Comparison of ENCODE assay signal across 15 cellular contexts in the genomic region with DNA sequence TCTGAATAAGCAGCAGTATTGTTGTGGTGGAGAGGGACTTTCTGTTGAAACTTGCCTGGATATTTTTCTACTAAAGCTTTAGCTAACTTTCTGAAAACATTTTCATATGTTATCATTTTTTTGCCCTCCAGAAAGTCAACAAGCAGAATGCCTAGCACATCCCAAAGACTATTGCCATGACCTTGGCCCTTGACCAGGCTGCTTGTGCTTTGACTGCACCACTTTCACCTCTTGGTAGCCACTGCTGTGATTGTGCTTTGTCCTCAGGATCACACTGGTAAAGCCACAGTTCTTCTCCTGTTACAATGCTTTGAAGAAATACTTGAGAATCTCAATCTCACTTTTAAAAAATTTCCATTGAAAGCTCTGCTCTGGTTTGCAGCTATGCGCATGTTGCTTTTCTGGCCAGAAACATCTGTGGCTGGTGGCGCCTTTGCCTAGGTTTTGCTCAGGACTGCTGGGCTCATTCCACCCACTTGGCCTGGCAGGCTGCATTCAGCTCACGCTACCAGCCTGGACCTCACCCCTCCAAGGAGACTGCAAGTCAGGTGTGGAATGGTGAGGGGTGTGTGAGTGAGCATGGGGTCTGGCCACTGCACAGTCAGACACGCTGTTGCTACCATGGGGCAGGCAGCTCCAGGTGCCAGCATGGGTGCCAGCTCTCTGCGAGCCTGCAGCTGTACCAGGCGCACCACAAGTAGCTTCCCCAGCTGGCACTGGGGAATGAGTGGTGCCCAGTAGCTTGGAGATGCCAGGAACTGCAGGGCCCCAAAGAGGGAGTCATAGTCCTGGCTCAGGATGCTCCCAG.
A peak's percentile ranks its signal among the peaks of the same experiment; 100 is the strongest.
DNase-seq lines count a peak whose midpoint lies in the region; ATAC-seq and TF ChIP-seq lines count a peak whose summit lies in the region.
"Had no signal": no experiment of that assay in that cellular context is flagged by ENCODE, and none has a peak within 500 bp of the region (broad histone marks: within the 10 kb centered on the region; RNA-seq: fewer than 3 reads in every experiment).

No MANE protein-coding gene starts in this region.

- intact Hi-C loops in Panc1 (cut with micrococcal nuclease; ENCODE audit: unreplicated experiment) = no loop called here
- intact Hi-C loops in CD4-positive, alpha-beta T cell (cut with DNase I, micrococcal nuclease) = no loop called here

- H2BK15ac ChIP-seq in mesenchymal stem cell (ENCODE audit: low read depth, poor library complexity, severe bottlenecking) = no peak overlapping the region

- H4K8ac ChIP-seq in mesenchymal stem cell (ENCODE audit: low read length) = no peak overlapping the region

- CTCF ChIA-PET in Panc1 (lab: Charles Lee) = interaction anchor here (0.6 kb wide), 1 partner anchor 10 kb away, joined by 4 read pairs; no protein-coding TSS in a partner anchor
- CTCF ChIA-PET in CD4-positive, alpha-beta T cell (lab: Charles Lee) = no interaction called here

- in situ Hi-C loops in Panc1 (cut with HindIII; ENCODE audit: low pct_unique_long_range_greater_than_20kb, low sequenced_read_pairs) = no loop called here

- H3K36me3 ChIP-seq in Panc1 (ENCODE audit: control insufficient read depth, insufficient read depth, low read length) (no peaks in the 10 kb centered on the region), mesenchymal stem cell (ENCODE audit: control insufficient read depth in 1 of 2, insufficient read depth in 2 of 2, low read depth in 1 of 2, low read length in 2 of 2) (peaks cover 0 to 9% of the 10 kb centered on the region in 2 experiments)
- H3K36me3 ChIP-seq: BLaER1 had no signal

- H3K27me3 ChIP-seq in Panc1 (ENCODE audit: control insufficient read depth, insufficient read depth, low read length) (no peaks in the 10 kb centered on the region), mesenchymal stem cell (ENCODE audit: control insufficient read depth in 1 of 2, insufficient read depth in 1 of 2, low read length in 2 of 2) (no peaks in the 10 kb centered on the region)
- no peaks in the 10 kb centered on the region for H3K27me3 ChIP-seq in CD4-positive, alpha-beta T cell (ENCODE audit: control insufficient read depth, insufficient read depth, low read length)
- H3K27me3 ChIP-seq: BLaER1 had no signal

- H2AK5ac ChIP-seq in mesenchymal stem cell (ENCODE audit: low read length, severe bottlenecking) = peak overlapping the region; percentile 26

- TF ChIP-seq CTCF in Panc1 (IDR thresholded peaks at IDR 0.05) = no peak
- TF ChIP-seq CTCF in fibroblast of villous mesenchyme (IDR thresholded peaks at IDR 0.05; ENCODE audit: insufficient read depth, low read depth, low read length) = no peak
- no peak for TF ChIP-seq CTCF in CD4-positive, alpha-beta T cell (IDR thresholded peaks at IDR 0.05)

- H3K14ac ChIP-seq in mesenchymal stem cell (ENCODE audit: low read length in 2 of 2) = peak overlapping the region in 1 of 2 experiments; percentile 23

- no peaks in the 10 kb centered on the region for H3K79me1 ChIP-seq in mesenchymal stem cell (replicated peaks; ENCODE audit: low read length, poor library complexity, severe bottlenecking)

- H3K9me3 Mint-ChIP-seq in stimulated activated effector memory CD8-positive, alpha-beta T cell treated with anti-CD3 and anti-CD28 coated beads, Interleukin-12 subunit alpha, Interleukin-12 subunit beta, amount 100 ng/mL, for 72 hours = peaks cover 4% of the 10 kb centered on the region
- peaks cover 5% of the 10 kb centered on the region for H3K9me3 Mint-ChIP-seq in CD4-positive, alpha-beta T cell

- H3K27ac ChIP-seq in Panc1 (ENCODE audit: low read length) (no peak overlapping the region), mesenchymal stem cell (ENCODE audit: low read length, poor library complexity, severe bottlenecking) (no peak overlapping the region)
- no peak overlapping the region for H3K27ac ChIP-seq in CD4-positive, alpha-beta T cell (ENCODE audit: low read depth, low read length)
- H3K27ac ChIP-seq: BLaER1 had no signal

- BruUV-seq in Panc1 (replicated peaks; lab: Mats Ljungman, UMichigan) = no TSS peak

- no peak overlapping the region for H2BK120ac ChIP-seq in mesenchymal stem cell (ENCODE audit: low read depth, low read length)

- no peak overlapping the region for H3K4me2 ChIP-seq in mesenchymal stem cell (ENCODE audit: low read length, poor library complexity, severe bottlenecking)
- H3K4me2 ChIP-seq: BLaER1 had no signal

- H3K27me3 Mint-ChIP-seq in CD4-positive, alpha-beta T cell = no peaks in the 10 kb centered on the region

- H3K27ac Mint-ChIP-seq in stimulated activated effector memory CD8-positive, alpha-beta T cell treated with anti-CD3 and anti-CD28 coated beads, Interleukin-12 subunit alpha, Interleukin-12 subunit beta, amount 100 ng/mL, for 72 hours = no peak overlapping the region
- H3K27ac Mint-ChIP-seq in CD4-positive, alpha-beta T cell = no peak overlapping the region
- H3K27ac Mint-ChIP-seq: CD8-positive, alpha-beta T cell had no signal

- no peak overlapping the region for H3K4me3 Mint-ChIP-seq in stimulated activated effector memory CD8-positive, alpha-beta T cell treated with anti-CD3 and anti-CD28 coated beads, Interleukin-12 subunit alpha, Interleukin-12 subunit beta, amount 100 ng/mL, for 72 hours
- H3K4me3 Mint-ChIP-seq in CD4-positive, alpha-beta T cell = no peak overlapping the region
- H3K4me3 Mint-ChIP-seq: CD14-positive monocyte; CD8-positive, alpha-beta T cell; H9 had no signal

- no peak overlapping the region for H3K18ac ChIP-seq in mesenchymal stem cell (ENCODE audit: low read depth in 1 of 2, low read length in 2 of 2)

- no peak overlapping the region for H3K4ac ChIP-seq in mesenchymal stem cell (ENCODE audit: low read depth in 1 of 2, low read length in 2 of 2)

- no peaks in the 10 kb centered on the region for H3K36me3 Mint-ChIP-seq in stimulated activated effector memory CD8-positive, alpha-beta T cell treated with anti-CD3 and anti-CD28 coated beads, Interleukin-12 subunit alpha, Interleukin-12 subunit beta, amount 100 ng/mL, for 72 hours
- H3K36me3 Mint-ChIP-seq in CD4-positive, alpha-beta T cell (ENCODE audit: low read depth) = peaks cover 5% of the 10 kb centered on the region
- H3K36me3 Mint-ChIP-seq: CD14-positive monocyte; CD8-positive, alpha-beta T cell had no signal

- no peaks in the 10 kb centered on the region; the same call in 1 of the 2 replicates for H3K4me1 ChIP-seq in Panc1 (ENCODE audit: control insufficient read depth, insufficient read depth, low read length)
- H3K4me1 ChIP-seq in mesenchymal stem cell (ENCODE audit: control insufficient read depth, insufficient read depth, low read depth, low read length) = peaks cover 17% of the 10 kb centered on the region
- H3K4me1 ChIP-seq: BLaER1 had no signal

- 0 out of 2 replicates have a peak, but pooled peaks have one; percentile 19 for ATAC-seq in Panc1
- peak; percentile 28 for ATAC-seq in stimulated activated effector memory CD8-positive, alpha-beta T cell treated with anti-CD3 and anti-CD28 coated beads, Interleukin-12 subunit alpha, Interleukin-12 subunit beta, amount 100 ng/mL, for 72 hours
- no peak for ATAC-seq in CD4-positive, alpha-beta T cell (ENCODE audit: poor library complexity)
- ATAC-seq: CD8-positive, alpha-beta T cell had no signal

- H3K23ac ChIP-seq in mesenchymal stem cell (ENCODE audit: low read length in 2 of 2) = no peak overlapping the region

- POLR2A ChIA-PET in Panc1 (lab: Charles Lee) = no interaction called here
- POLR2A ChIA-PET in CD4-positive, alpha-beta T cell (lab: Charles Lee) = interaction anchor here (0.6 kb wide), 1 partner anchor 533 kb away, joined by 3 read pairs; no protein-coding TSS in a partner anchor

- H2AFZ ChIP-seq in mesenchymal stem cell (ENCODE audit: low read depth, low read length) = no peak overlapping the region

- peaks cover 19% of the 10 kb centered on the region for H3K4me1 Mint-ChIP-seq in stimulated activated effector memory CD8-positive, alpha-beta T cell treated with anti-CD3 and anti-CD28 coated beads, Interleukin-12 subunit alpha, Interleukin-12 subunit beta, amount 100 ng/mL, for 72 hours
- H3K4me1 Mint-ChIP-seq in CD4-positive, alpha-beta T cell (ENCODE audit: low read depth) = peaks cover 17% of the 10 kb centered on the region

- no peak overlapping the region for H3K9ac ChIP-seq in mesenchymal stem cell (ENCODE audit: low read length)
- H3K9ac ChIP-seq: BLaER1 had no signal

- H2BK12ac ChIP-seq in mesenchymal stem cell (ENCODE audit: low read length in 2 of 2) = no peak overlapping the region

- WGBS in mesenchymal stem cell = 100% methylated on average over 6 of the region's 6 CpGs

- no peak overlapping the region for H2BK5ac ChIP-seq in mesenchymal stem cell (ENCODE audit: low read depth, low read length, poor library complexity, severe bottlenecking)

- DNase-seq in Panc1 (ENCODE audit: low read depth, low spot score) (no peak), fibroblast of villous mesenchyme (ENCODE audit: low read depth) (peak; percentile 47), mesenchymal stem cell (no peak), SIG-M5 (lab: John Stamatoyannopoulos, UW) (no peak), HCEC 1CT (no peak)
- no peak for DNase-seq in stimulated activated effector memory CD8-positive, alpha-beta T cell treated with anti-CD3 and anti-CD28 coated beads, Interleukin-12 subunit alpha, Interleukin-12 subunit beta, amount 100 ng/mL, for 72 hours (ENCODE audit: low spot score in 2 of 2)
- DNase-seq in CD4-positive, alpha-beta T cell = no peak
- DNase-seq: 8988T; CD8-positive, alpha-beta T cell; DMS 273 treated with DMSO at 0.1 percent for 48 hours; DND-41; EL; H9 had no signal

- peaks cover 6% of the 10 kb centered on the region; the same call in 1 of the 2 replicates for H3K9me3 ChIP-seq in Panc1 (ENCODE audit: control insufficient read depth, insufficient read depth, low read depth, low read length)
- peaks cover 6% of the 10 kb centered on the region for H3K9me3 ChIP-seq in mesenchymal stem cell (ENCODE audit: control insufficient read depth, low read length)
- no peaks in the 10 kb centered on the region for H3K9me3 ChIP-seq in CD4-positive, alpha-beta T cell (ENCODE audit: control insufficient read depth, low read length)

- H3K4me3 ChIP-seq in Panc1 (ENCODE audit: low read depth in 2 of 2, low read length in 2 of 2) (no peak overlapping the region), fibroblast of villous mesenchyme (ENCODE audit: low read depth, low read length) (no peak overlapping the region), mesenchymal stem cell (ENCODE audit: insufficient read depth in 1 of 2, low read depth in 1 of 2, low read length in 2 of 2) (no peak overlapping the region)
- H3K4me3 ChIP-seq: BLaER1 had no signal

- no peak overlapping the region for H4K91ac ChIP-seq in mesenchymal stem cell (ENCODE audit: low read length)
